In the genomic region with DNA sequence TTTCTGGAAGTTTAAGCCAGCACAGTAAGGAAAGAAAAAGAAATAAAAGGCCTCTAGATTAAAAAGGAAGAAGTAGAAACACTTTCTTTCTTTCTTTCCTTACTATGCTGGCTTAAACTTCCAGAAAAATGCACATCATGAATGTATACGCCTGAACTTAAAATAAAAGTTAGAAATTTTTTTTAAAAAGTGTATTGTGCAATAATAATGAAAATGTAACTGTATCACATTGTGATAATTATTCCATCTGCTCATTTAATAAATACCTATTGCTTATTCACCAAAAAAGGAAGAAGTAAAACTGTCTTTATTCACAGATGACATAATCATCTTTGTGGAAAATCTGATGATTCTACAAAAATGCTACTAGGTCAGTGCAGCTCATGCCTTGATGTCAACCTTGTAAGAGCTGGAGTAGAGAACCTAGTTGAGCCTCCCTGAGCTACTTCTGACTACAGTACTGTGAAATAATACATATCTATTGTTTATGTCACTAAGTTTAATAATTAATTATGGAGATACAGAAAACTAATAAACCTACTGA, we compare ENCODE assay signal across 1 cellular context.
TF ChIP-seq lines count a peak whose summit lies in the region.

No MANE protein-coding gene starts in this region.

TF ChIP-seq in HepG2, 621 proteins besides CTCF, POLR2A, EP300 and RAD21 (continued from another document):
- TF ChIP-seq, protein P1, sequence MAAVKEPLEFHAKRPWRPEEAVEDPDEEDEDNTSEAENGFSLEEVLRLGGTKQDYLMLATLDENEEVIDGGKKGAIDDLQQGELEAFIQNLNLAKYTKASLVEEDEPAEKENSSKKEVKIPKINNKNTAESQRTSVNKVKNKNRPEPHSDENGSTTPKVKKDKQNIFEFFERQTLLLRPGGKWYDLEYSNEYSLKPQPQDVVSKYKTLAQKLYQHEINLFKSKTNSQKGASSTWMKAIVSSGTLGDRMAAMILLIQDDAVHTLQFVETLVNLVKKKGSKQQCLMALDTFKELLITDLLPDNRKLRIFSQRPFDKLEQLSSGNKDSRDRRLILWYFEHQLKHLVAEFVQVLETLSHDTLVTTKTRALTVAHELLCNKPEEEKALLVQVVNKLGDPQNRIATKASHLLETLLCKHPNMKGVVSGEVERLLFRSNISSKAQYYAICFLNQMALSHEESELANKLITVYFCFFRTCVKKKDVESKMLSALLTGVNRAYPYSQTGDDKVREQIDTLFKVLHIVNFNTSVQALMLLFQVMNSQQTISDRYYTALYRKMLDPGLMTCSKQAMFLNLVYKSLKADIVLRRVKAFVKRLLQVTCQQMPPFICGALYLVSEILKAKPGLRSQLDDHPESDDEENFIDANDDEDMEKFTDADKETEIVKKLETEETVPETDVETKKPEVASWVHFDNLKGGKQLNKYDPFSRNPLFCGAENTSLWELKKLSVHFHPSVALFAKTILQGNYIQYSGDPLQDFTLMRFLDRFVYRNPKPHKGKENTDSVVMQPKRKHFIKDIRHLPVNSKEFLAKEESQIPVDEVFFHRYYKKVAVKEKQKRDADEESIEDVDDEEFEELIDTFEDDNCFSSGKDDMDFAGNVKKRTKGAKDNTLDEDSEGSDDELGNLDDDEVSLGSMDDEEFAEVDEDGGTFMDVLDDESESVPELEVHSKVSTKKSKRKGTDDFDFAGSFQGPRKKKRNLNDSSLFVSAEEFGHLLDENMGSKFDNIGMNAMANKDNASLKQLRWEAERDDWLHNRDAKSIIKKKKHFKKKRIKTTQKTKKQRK (IDR thresholded peaks at IDR 0.05; ENCODE audit: low read length) = no peak
- TF ChIP-seq ZNF24 (IDR thresholded peaks at IDR 0.05) (no peak), XRCC5 (optimal IDR thresholded peaks at IDR 0.05; ENCODE audit: low read length) (no peak), CEBPB (IDR thresholded peaks at IDR 0.05; ENCODE audit: borderline replicate concordance, low read depth, low read length) (peak; percentile 30; the same call in 1 of the 2 replicates)
